ENCODE assay signal across 12 cellular contexts in genomic region chr14:20622816-20623291, GRCh38. TPM values are rescaled to one million over a fixed set of nuclear protein-coding genes. Genes with fewer than 3 reads are reported as not detected.
A peak's percentile ranks its signal among the peaks of the same experiment; 100 is the strongest.
DNase-seq lines count a peak whose midpoint lies in the region; ATAC-seq, FAIRE-seq and TF ChIP-seq lines count a peak whose summit lies in the region.
"Had no signal": no experiment of that assay in that cellular context is flagged by ENCODE, and none has a peak within 500 bp of the region (broad histone marks: within the 10 kb centered on the region; RNA-seq: fewer than 3 reads in every experiment).

No MANE protein-coding gene starts in this region.

- no peak overlapping the region for H2BK15ac ChIP-seq in mesendoderm (replicated peaks; ENCODE audit: low read depth)

- H3F3A ChIP-seq in GM23338 (replicated peaks; ENCODE audit: low read depth), result peaks cover 11% of the 10 kb centered on the region

- no peak overlapping the region for H2AK5ac ChIP-seq in mesendoderm (ENCODE audit: low read length)

- H3K27ac Mint-ChIP-seq in CD14-positive monocyte (peak overlapping the region in 6 of 7 donors; percentile 2 to 80 (median 52)), GM23338 (no peak overlapping the region), astrocyte (ENCODE audit: unreplicated experiment) (no peak overlapping the region)

- H3K23ac ChIP-seq in mesendoderm (ENCODE audit: low read length), result no peak overlapping the region

- H4K20me1 ChIP-seq in GM23338 (replicated peaks; ENCODE audit: insufficient read depth), result no peaks in the 10 kb centered on the region
- peaks cover 3% of the 10 kb centered on the region for H4K20me1 ChIP-seq in astrocyte (ENCODE audit: insufficient read depth, low read length)

- H3K9ac ChIP-seq in astrocyte (ENCODE audit: low read length), result no peak overlapping the region
- peak overlapping the region; percentile 3 for H3K9ac ChIP-seq in mesendoderm (ENCODE audit: low read length)

- H3K36me3 ChIP-seq in GM23338 (ENCODE audit: insufficient read depth) (no peaks in the 10 kb centered on the region), astrocyte (ENCODE audit: insufficient read depth, low read length) (no peaks in the 10 kb centered on the region), mesendoderm (ENCODE audit: control insufficient read depth, insufficient read depth, low read length) (no peaks in the 10 kb centered on the region)

- peak overlapping the region; percentile 77 for H3K56ac ChIP-seq in mesendoderm (ENCODE audit: low read length)

- peaks cover 59% of the 10 kb centered on the region for H3K4me1 Mint-ChIP-seq in CD14-positive monocyte
- H3K4me1 Mint-ChIP-seq in GM23338, result peaks cover 28% of the 10 kb centered on the region
- H3K4me1 Mint-ChIP-seq in astrocyte (ENCODE audit: low read depth, unreplicated experiment), result peaks cover 6% of the 10 kb centered on the region

- peaks cover 0 to 15% (median 9%) of the 10 kb centered on the region in 7 donors for H3K9me3 Mint-ChIP-seq in CD14-positive monocyte
- peaks cover 5% of the 10 kb centered on the region for H3K9me3 Mint-ChIP-seq in GM23338
- H3K9me3 Mint-ChIP-seq in astrocyte (ENCODE audit: unreplicated experiment), result no peaks in the 10 kb centered on the region

- peak overlapping the region; percentile 98 for H2AFZ ChIP-seq in GM23338
- no peak overlapping the region for H2AFZ ChIP-seq in astrocyte (ENCODE audit: low read depth, low read length)

- H3K4me2 ChIP-seq in GM23338 (peak overlapping the region; percentile 88), astrocyte (ENCODE audit: low read length) (peak overlapping the region; percentile 15), mesendoderm (ENCODE audit: low read length) (no peak overlapping the region)

- DNase-seq in CD14-positive monocyte (ENCODE audit: low spot score) (no peak), GM23338 (ENCODE audit: low spot score) (no peak), astrocyte (ENCODE audit: low read depth) (no peak), mesendoderm (no peak), DMS 273 (lab: John Stamatoyannopoulos, UW; ENCODE audit: unreplicated experiment) (no peak), DMS79 treated with DMSO at 0.1 percent for 48 hours (lab: John Stamatoyannopoulos, UW) (no peak), COLO668 (lab: John Stamatoyannopoulos, UW; ENCODE audit: unreplicated experiment) (no peak)
- DNase-seq: substantia nigra had no signal

- H3K4me3 Mint-ChIP-seq in CD14-positive monocyte (peak overlapping the region; percentile 77 to 93), GM23338 (peak overlapping the region; percentile 92), astrocyte (ENCODE audit: unreplicated experiment) (no peak overlapping the region)

- no peak overlapping the region for H4K8ac ChIP-seq in mesendoderm (ENCODE audit: low read depth, low read length)

- H3K36me3 Mint-ChIP-seq in CD14-positive monocyte, result peaks cover 0 to 6% of the 10 kb centered on the region in 2 donors
- H3K36me3 Mint-ChIP-seq in GM23338 (ENCODE audit: low read depth), result peaks cover 3% of the 10 kb centered on the region; the same call in 2 of the 3 replicates
- no peaks in the 10 kb centered on the region for H3K36me3 Mint-ChIP-seq in astrocyte (ENCODE audit: low read depth, unreplicated experiment)

- H3K4ac ChIP-seq in mesendoderm (ENCODE audit: low read depth, low read length), result no peak overlapping the region

- no peaks in the 10 kb centered on the region for H3K79me1 ChIP-seq in mesendoderm (ENCODE audit: low read length)

- ATAC-seq in GM23338 (no peak; the same call in 2 of the 3 replicates), GM21367 (IDR thresholded peaks at IDR 0.05; ENCODE audit: unreplicated experiment) (no peak)
- ATAC-seq: Panc1 had no signal

- no CpG with 5 or more reads among the region's 29 CpGs for WGBS in mesendoderm (ENCODE audit: extremely low coverage, insufficient coverage, low lambda C conversion rate)

- intact Hi-C loops in CD14-positive monocyte (cut with micrococcal nuclease), result no loop called here

- no peak overlapping the region for H3K27ac ChIP-seq in GM23338 (ENCODE audit: low read depth)
- H3K27ac ChIP-seq in astrocyte (ENCODE audit: low read depth, low read length), result no peak overlapping the region
- H3K27ac ChIP-seq in mesendoderm (ENCODE audit: low read depth, low read length), result no peak overlapping the region

- no peak for TF ChIP-seq CTCF in CD14-positive monocyte (IDR thresholded peaks at IDR 0.05)
- TF ChIP-seq CTCF in GM23338 (conservative IDR thresholded peaks at IDR 0.05; ENCODE audit: low read depth in 2 of 2), result no peak
- no peak for TF ChIP-seq CTCF in astrocyte (IDR thresholded peaks at IDR 0.05; ENCODE audit: insufficient read depth, low read depth, low read length)

- H3K9me2 ChIP-seq in GM23338 (ENCODE audit: insufficient read depth), result no peaks in the 10 kb centered on the region

- no peak overlapping the region for H2BK5ac ChIP-seq in mesendoderm (ENCODE audit: low read length)

- no peak for FAIRE-seq in astrocyte (lab: Jason Lieb, UNC)

- H3K4me1 ChIP-seq in GM23338 (ENCODE audit: insufficient read depth) (peaks cover 20% of the 10 kb centered on the region), astrocyte (ENCODE audit: insufficient read depth, low read length) (peaks cover 10% of the 10 kb centered on the region), mesendoderm (ENCODE audit: control insufficient read depth, low read depth, low read length) (peaks cover 9% of the 10 kb centered on the region)

- H4K5ac ChIP-seq in mesendoderm (ENCODE audit: low read length), result no peak overlapping the region

- H3K27me3 Mint-ChIP-seq in CD14-positive monocyte (ENCODE audit: low read depth in 3 of 3), result peaks cover 32 to 37% (median 35%) of the 10 kb centered on the region in 3 donors
- peaks cover 50% of the 10 kb centered on the region for H3K27me3 Mint-ChIP-seq in GM23338 (ENCODE audit: insufficient read depth, low read depth, poor library complexity)
- H3K27me3 Mint-ChIP-seq in astrocyte (ENCODE audit: low read depth, unreplicated experiment), result peaks cover 2% of the 10 kb centered on the region

- no peak overlapping the region for H3K18ac ChIP-seq in mesendoderm (ENCODE audit: low read length)

- H2BK120ac ChIP-seq in mesendoderm (ENCODE audit: low read depth, low read length), result peak overlapping the region; percentile 30

- H3K79me2 ChIP-seq in GM23338 (replicated peaks; ENCODE audit: insufficient read depth), result no peaks in the 10 kb centered on the region
- H3K79me2 ChIP-seq in astrocyte (ENCODE audit: insufficient read depth, low read length), result no peaks in the 10 kb centered on the region
- H3K79me2 ChIP-seq in mesendoderm (ENCODE audit: control insufficient read depth, insufficient read depth, low read length), result no peaks in the 10 kb centered on the region

- H3K9me3 ChIP-seq in astrocyte (ENCODE audit: insufficient read depth, low read depth, low read length), result no peaks in the 10 kb centered on the region

- H3K4me3 ChIP-seq in GM23338 (peak overlapping the region; percentile 81), astrocyte (ENCODE audit: insufficient read depth, low read depth, low read length) (no peak overlapping the region), mesendoderm (ENCODE audit: low read length) (no peak overlapping the region)

- H3K27me3 ChIP-seq in GM23338 (ENCODE audit: insufficient read depth), result peaks cover 52% of the 10 kb centered on the region
- H3K27me3 ChIP-seq in astrocyte (ENCODE audit: insufficient read depth, low read length), result peaks cover 13% of the 10 kb centered on the region
- H3K27me3 ChIP-seq in mesendoderm (ENCODE audit: insufficient read depth, low read length, poor library complexity), result no peaks in the 10 kb centered on the region

TF ChIP-seq in GM23338, 12 proteins besides CTCF, POLR2A, EP300 and RAD21 (continues in another document):
- TF ChIP-seq ZNF331 (CRISPR knock-in tag; IDR thresholded peaks at IDR 0.05; ENCODE audit: low read depth) (no peak), ZNF114 (CRISPR knock-in tag; IDR thresholded peaks at IDR 0.05) (no peak), CREB1 (CRISPR knock-in tag; IDR thresholded peaks at IDR 0.05; ENCODE audit: low read depth) (no peak), REST (IDR thresholded peaks at IDR 0.05; ENCODE audit: unreplicated experiment) (no peak)

RNA-seq across cellular contexts. Expression of gene OR6S1, which starts 18.6 kb away (rescaled TPM):
- polyA plus RNA-seq in CD14-positive monocyte (not detected), GM23338 (2016; fragmentation: Nextera tagmentation; extraction: Ambion mirVana) (not detected in 2 replicates)
- total RNA-seq in GM23338 (2014; rRNA removed; shearing (Covaris generic)), result not detected in 2 replicates
- total RNA-seq in astrocyte, result not detected in 2 replicates
- polyA plus RNA-seq in mesendoderm (2013, experiment 1 of 2), result not detected
- polyA plus RNA-seq in mesendoderm (2013, experiment 2 of 2), result not detected
- total RNA-seq: kidney epithelial cell had no signal
- polyA plus RNA-seq: adipose tissue had no signal

RNA-seq across cellular contexts. Expression of gene RNASE12, which starts 31.7 kb away (rescaled TPM):
- polyA plus RNA-seq in CD14-positive monocyte, result not detected
- not detected in 2 replicates for total RNA-seq in GM23338 (2014; rRNA removed; shearing (Covaris generic))
- polyA plus RNA-seq in GM23338 (2016; fragmentation: Nextera tagmentation; extraction: Ambion mirVana), result not detected in 2 replicates
- not detected in 2 replicates for total RNA-seq in astrocyte
- polyA plus RNA-seq in mesendoderm (2013, experiment 1 of 2), result not detected
- not detected for polyA plus RNA-seq in mesendoderm (2013, experiment 2 of 2)
- total RNA-seq: kidney epithelial cell had no signal
- polyA plus RNA-seq: adipose tissue had no signal

RNA-seq across cellular contexts. Expression of gene RNASE11, which starts 35.1 kb away (rescaled TPM):
- not detected for polyA plus RNA-seq in CD14-positive monocyte
- not detected in 2 replicates for total RNA-seq in GM23338 (2014; rRNA removed; shearing (Covaris generic))
- not detected in 2 replicates for polyA plus RNA-seq in GM23338 (2016; fragmentation: Nextera tagmentation; extraction: Ambion mirVana)
- total RNA-seq in astrocyte, result not detected in 2 replicates
- not detected for polyA plus RNA-seq in mesendoderm (2013, experiment 1 of 2)
- not detected for polyA plus RNA-seq in mesendoderm (2013, experiment 2 of 2)
- total RNA-seq: kidney epithelial cell had no signal
- polyA plus RNA-seq: adipose tissue had no signal

Comparison
In these comparisons a context has a peak if more than half of its experiments do, and no peak if none do; other contexts are left out.
1. H3K27ac Mint-ChIP-seq: peak in CD14-positive monocyte (6 of 7); none in GM23338 (single experiment) and astrocyte (single experiment).